ENCODE assay signal across 1 cellular context in genomic region chr7:13042605-13043236, GRCh38.
TF ChIP-seq lines count a peak whose summit lies in the region.

No MANE protein-coding gene starts in this region.

TF ChIP-seq in A549, 52 proteins besides CTCF, POLR2A, EP300 and RAD21 (continued from another document):
- TF ChIP-seq ATOH8 (CRISPR knock-in tag; IDR thresholded peaks at IDR 0.05; ENCODE audit: low read depth), result no peak
- no peak for TF ChIP-seq PBX3 (IDR thresholded peaks at IDR 0.05)
- peak; percentile 54; the same call in 1 of the 2 replicates for TF ChIP-seq FOSL2 (IDR thresholded peaks at IDR 0.05)
- TF ChIP-seq FOSL2 (CRISPR knock-in tag; IDR thresholded peaks at IDR 0.05), result peak; percentile 89
- no peak for TF ChIP-seq MAFK (IDR thresholded peaks at IDR 0.05; ENCODE audit: partially characterized antibody)
- TF ChIP-seq JUNB (IDR thresholded peaks at IDR 0.05), result peak; percentile 75
- peak; percentile 37; the same call in 1 of the 3 replicates for TF ChIP-seq SMC3 (IDR thresholded peaks at IDR 0.05)
- TF ChIP-seq CEBPB (IDR thresholded peaks at IDR 0.05), result peak in 1 of 2 experiments; percentile 55; a peak in 2 of 4 replicates
- TF ChIP-seq PHF8 (IDR thresholded peaks at IDR 0.05; ENCODE audit: borderline replicate concordance, low read depth), result no peak
- no peak for TF ChIP-seq FOXS1 (CRISPR knock-in tag; IDR thresholded peaks at IDR 0.05)
- no peak for TF ChIP-seq NFE2L2 (conservative IDR thresholded peaks at IDR 0.05; ENCODE audit: low read length)
- TF ChIP-seq TP53 (CRISPR knock-in tag; IDR thresholded peaks at IDR 0.05), result no peak
- TF ChIP-seq CBX8 (IDR thresholded peaks at IDR 0.05), result no peak
- no peak for TF ChIP-seq HES2 (IDR thresholded peaks at IDR 0.05)
- TF ChIP-seq KDM5A (IDR thresholded peaks at IDR 0.05), result no peak
- no peak for TF ChIP-seq CHD2 (IDR thresholded peaks at IDR 0.05; ENCODE audit: low read length, partially characterized antibody)
- peak; percentile 46; the same call in 1 of the 2 replicates for TF ChIP-seq MAX (IDR thresholded peaks at IDR 0.05)
- no peak for TF ChIP-seq USF2 (IDR thresholded peaks at IDR 0.05)
- TF ChIP-seq RNF2 (IDR thresholded peaks at IDR 0.05; ENCODE audit: borderline replicate concordance, low read depth), result no peak
- no peak for TF ChIP-seq NPAS2 (CRISPR knock-in tag; IDR thresholded peaks at IDR 0.05; ENCODE audit: borderline replicate concordance)
- no peak for TF ChIP-seq MAZ (IDR thresholded peaks at IDR 0.05; ENCODE audit: borderline replicate concordance, low read depth, low read length)
- TF ChIP-seq EHMT2 (IDR thresholded peaks at IDR 0.05; ENCODE audit: low read depth), result no peak
